16 cellular contexts compared by ENCODE assay signal in genomic region chr21:42858185-42858847, GRCh38. TPM values are rescaled to one million over a fixed set of nuclear protein-coding genes. Genes with fewer than 3 reads are reported as not detected.
DNase-seq lines count a peak whose midpoint lies in the region; ATAC-seq and TF ChIP-seq lines count a peak whose summit lies in the region.
"Had no signal": no experiment of that assay in that cellular context is flagged by ENCODE, and none has a peak within 500 bp of the region (broad histone marks: within the 10 kb centered on the region; RNA-seq: fewer than 3 reads in every experiment).

No MANE protein-coding gene starts in this region.

- H2BK12ac ChIP-seq in trophoblast cell (ENCODE audit: low read length) = no peak overlapping the region

- H3K9me3 Mint-ChIP-seq in MCF 10A (ENCODE audit: unreplicated experiment) = no peaks in the 10 kb centered on the region
- H3K9me3 Mint-ChIP-seq in endodermal cell = no peaks in the 10 kb centered on the region
- H3K9me3 Mint-ChIP-seq: CD8-positive, alpha-beta memory T cell had no signal

- H3K4me2 ChIP-seq in mammary epithelial cell (ENCODE audit: insufficient read depth, low read depth, low read length) (no peak overlapping the region), trophoblast cell (ENCODE audit: low read length) (no peak overlapping the region)

- H3K79me1 ChIP-seq in trophoblast cell (ENCODE audit: low read length) = no peaks in the 10 kb centered on the region

- H4K20me1 ChIP-seq in mammary epithelial cell (ENCODE audit: insufficient read depth, low read length) = no peaks in the 10 kb centered on the region

- in situ Hi-C loops in mammary epithelial cell (cut with MboI; ENCODE audit: low sequenced_read_pairs in 2 of 2) = no loop called here

- no peak overlapping the region for H3K4me3 ChIP-seq in mammary epithelial cell (replicated peaks in 1 of 3; ENCODE audit: insufficient read depth in 1 of 3, low read depth in 2 of 3, low read length in 3 of 3)
- H3K4me3 ChIP-seq in endodermal cell (ENCODE audit: low read length) = no peak overlapping the region
- no peak overlapping the region for H3K4me3 ChIP-seq in trophoblast cell (ENCODE audit: low read depth, low read length)
- H3K4me3 ChIP-seq: Peyer's patch had no signal

- dilution Hi-C loops in mammary epithelial cell (cut with HindIII; ENCODE audit: low sequenced_read_pairs) = loop anchor here (5.0 kb wide), 1 partner anchor 266 kb away; no protein-coding TSS in a partner anchor

- H2BK120ac ChIP-seq in trophoblast cell (ENCODE audit: insufficient read depth, low read length, poor library complexity) = no peak overlapping the region

- peak overlapping the region; percentile 59 for H3K27ac Mint-ChIP-seq in MCF 10A (ENCODE audit: low read depth, unreplicated experiment)
- peak overlapping the region; percentile 17 for H3K27ac Mint-ChIP-seq in endodermal cell
- H3K27ac Mint-ChIP-seq: B cell had no signal

- H3K79me2 ChIP-seq in mammary epithelial cell (ENCODE audit: insufficient read depth, low read length) (peaks cover 89% of the 10 kb centered on the region), trophoblast cell (ENCODE audit: control insufficient read depth, insufficient read depth, low read length, poor library complexity) (no peaks in the 10 kb centered on the region)

- H3K18ac ChIP-seq in trophoblast cell (ENCODE audit: low read length) = peak overlapping the region; percentile 15

- H3K9me3 ChIP-seq in mammary epithelial cell (replicated peaks; ENCODE audit: insufficient read depth, low read length) (no peaks in the 10 kb centered on the region), endodermal cell (ENCODE audit: control insufficient read depth, low read length) (no peaks in the 10 kb centered on the region), trophoblast cell (ENCODE audit: insufficient read depth, low read depth, low read length) (peaks cover 2% of the 10 kb centered on the region)
- H3K9me3 ChIP-seq: Peyer's patch had no signal

- no peak overlapping the region for H3K9ac ChIP-seq in mammary epithelial cell (ENCODE audit: insufficient read depth, low read length)
- H3K9ac ChIP-seq in endodermal cell (ENCODE audit: extremely low read depth, low read length, poor library complexity, severe bottlenecking) = no peak overlapping the region
- H3K9ac ChIP-seq in trophoblast cell (ENCODE audit: low read length) = no peak overlapping the region

- no peak overlapping the region for H4K8ac ChIP-seq in trophoblast cell (ENCODE audit: low read depth, low read length)

- H4K12ac ChIP-seq in trophoblast cell (ENCODE audit: low read depth, low read length) = no peak overlapping the region

- H3K27me3 Mint-ChIP-seq in MCF 10A (ENCODE audit: insufficient read depth, unreplicated experiment) = no peaks in the 10 kb centered on the region
- H3K27me3 Mint-ChIP-seq in endodermal cell (ENCODE audit: insufficient read depth) = no peaks in the 10 kb centered on the region
- H3K27me3 Mint-ChIP-seq: B cell; CD8-positive, alpha-beta memory T cell had no signal

- no peak overlapping the region for H2AK5ac ChIP-seq in trophoblast cell (ENCODE audit: low read length)

- POLR2A ChIA-PET in MCF 10A (lab: Yijun Ruan, JAX) = no interaction called here

- no peaks in the 10 kb centered on the region for H3K27me3 ChIP-seq in mammary epithelial cell (ENCODE audit: insufficient read depth, low read length)
- no peaks in the 10 kb centered on the region for H3K27me3 ChIP-seq in endodermal cell (ENCODE audit: control insufficient read depth, insufficient read depth, low read length, poor library complexity, severe bottlenecking)
- H3K27me3 ChIP-seq in trophoblast cell (ENCODE audit: insufficient read depth, low read length) = no peaks in the 10 kb centered on the region
- H3K27me3 ChIP-seq: Peyer's patch had no signal

- no peak for TF ChIP-seq CTCF in MCF 10A (IDR thresholded peaks at IDR 0.05; ENCODE audit: unreplicated experiment)
- TF ChIP-seq CTCF in mammary epithelial cell (conservative IDR thresholded peaks at IDR 0.05 in 1 of 2, IDR thresholded peaks at IDR 0.05 in 1 of 2; ENCODE audit: extremely low read depth in 1 of 2, insufficient read depth in 1 of 2, low read depth in 1 of 2, low read length in 2 of 2) = no peak
- no peak for TF ChIP-seq CTCF in endodermal cell (conservative IDR thresholded peaks at IDR 0.05)

- H3K23ac ChIP-seq in trophoblast cell (ENCODE audit: low read length) = no peak overlapping the region

- BruUV-seq in MCF 10A (replicated peaks; lab: Mats Ljungman, UMichigan) = TSS peak; percentile 17
- BruUV-seq in mammary epithelial cell (replicated peaks; lab: Mats Ljungman, UMichigan) = no TSS peak

- H3K4me1 Mint-ChIP-seq in MCF 10A (ENCODE audit: insufficient read depth, unreplicated experiment) (peaks cover 8% of the 10 kb centered on the region), endodermal cell (no peaks in the 10 kb centered on the region)
- H3K4me1 Mint-ChIP-seq: B cell had no signal

- H3K36me3 Mint-ChIP-seq in MCF 10A (ENCODE audit: insufficient read depth, unreplicated experiment) = peaks cover 83% of the 10 kb centered on the region
- peaks cover 75% of the 10 kb centered on the region for H3K36me3 Mint-ChIP-seq in endodermal cell (ENCODE audit: low read depth)

- H3K4me3 Mint-ChIP-seq in MCF 10A (ENCODE audit: unreplicated experiment) (no peak overlapping the region), endodermal cell (no peak overlapping the region)
- H3K4me3 Mint-ChIP-seq: B cell; CD8-positive, alpha-beta memory T cell had no signal

- 85% methylated on average over 13 of the region's 19 CpGs for WGBS in mammary epithelial cell (ENCODE audit: low coverage, missing lambda C conversion rate)
- 95 to 97% methylated on average over 17 to 19 of the region's 19 CpGs for WGBS in endodermal cell (ENCODE audit: insufficient coverage in 1 of 2, insufficient read length in 1 of 2), 2 experiments
- no CpG with 5 or more reads among the region's 19 CpGs for WGBS in trophoblast cell (ENCODE audit: extremely low coverage, insufficient coverage, insufficient read length)

- no peak overlapping the region for H3K14ac ChIP-seq in trophoblast cell (ENCODE audit: low read length)

- H3K4me1 ChIP-seq in mammary epithelial cell (ENCODE audit: insufficient read depth, low read length) (no peaks in the 10 kb centered on the region), endodermal cell (ENCODE audit: control insufficient read depth, insufficient read depth, low read length) (no peaks in the 10 kb centered on the region), trophoblast cell (ENCODE audit: control insufficient read depth in 1 of 2, insufficient read depth in 2 of 2, low read length in 2 of 2) (no peaks in the 10 kb centered on the region)
- H3K4me1 ChIP-seq: Peyer's patch had no signal

- no peak for ATAC-seq in GM21423 (IDR thresholded peaks at IDR 0.05; ENCODE audit: unreplicated experiment)

- CTCF ChIA-PET in MCF 10A (lab: Yijun Ruan, JAX) (no interaction called here), mammary epithelial cell (lab: Charles Lee; ENCODE audit: low non-redundant PET) (no interaction called here)

- H3K4ac ChIP-seq in trophoblast cell (ENCODE audit: low read depth, low read length) = no peak overlapping the region

- H2AFZ ChIP-seq in mammary epithelial cell (ENCODE audit: low read depth, low read length) (no peak overlapping the region), trophoblast cell (ENCODE audit: insufficient read depth, low read length, poor library complexity) (no peak overlapping the region)

- H2BK5ac ChIP-seq in trophoblast cell (ENCODE audit: low read depth, low read length, poor library complexity) = no peak overlapping the region

- DNase-seq in MCF 10A (ENCODE audit: unreplicated experiment) (no peak), mammary epithelial cell (no peak), LHCN-M2 (ENCODE audit: low read depth) (peak; percentile 9), endodermal cell (peak; percentile 29), trophoblast cell (no peak), NCI-H128 (lab: John Stamatoyannopoulos, UW; ENCODE audit: unreplicated experiment) (no peak)
- DNase-seq in activated CD4-positive, alpha-beta T cell treated with anti-CD3 and anti-CD28 coated beads for 4 hours = no peak
- DNase-seq: CD8-positive, alpha-beta memory T cell; DMS153; KBM-7; NCI-H1092; NCI-H1694 treated with DMSO at 0.1 percent for 48 hours; Peyer's patch; SHP77 treated with DMSO at 0.1 percent for 48 hours had no signal

- H3K27ac ChIP-seq in mammary epithelial cell (ENCODE audit: insufficient read depth, low read depth, low read length) (no peak overlapping the region), endodermal cell (ENCODE audit: low read depth, low read length) (peak overlapping the region; percentile 32), trophoblast cell (ENCODE audit: low read depth, low read length) (no peak overlapping the region)
- H3K27ac ChIP-seq: Peyer's patch had no signal

- peaks cover 30% of the 10 kb centered on the region for H3K36me3 ChIP-seq in mammary epithelial cell (ENCODE audit: insufficient read depth, low read length)
- peaks cover 75% of the 10 kb centered on the region for H3K36me3 ChIP-seq in endodermal cell (ENCODE audit: control insufficient read depth, insufficient read depth, low read length)
- peaks cover 85% of the 10 kb centered on the region in 2 experiments for H3K36me3 ChIP-seq in trophoblast cell (ENCODE audit: control insufficient read depth in 1 of 2, insufficient read depth in 2 of 2, low read length in 2 of 2)

- intact Hi-C loops in MCF 10A (cut with micrococcal nuclease) = no loop called here
- intact Hi-C loops in mammary epithelial cell (cut with micrococcal nuclease) = no loop called here

- no peak overlapping the region for H4K91ac ChIP-seq in trophoblast cell (ENCODE audit: low read depth, low read length)

RNA-seq across cellular contexts. Expression of gene WDR4, which starts 21.0 kb away (rescaled TPM):
- 20.7 and 34.4 TPM in 2 replicates for total RNA-seq in MCF 10A (2022)
- total RNA-seq in mammary epithelial cell = 10 to 100 TPM; 11.2 to 38.8 TPM
- polyA plus RNA-seq in mammary epithelial cell = 21.7 TPM
- polyA minus RNA-seq in mammary epithelial cell = 28.4 TPM
- 16.9 and 19.6 TPM in 2 replicates for total RNA-seq in LHCN-M2 (2014; rRNA removed)
- polyA plus RNA-seq in LHCN-M2 (2012) = 14.4 TPM
- total RNA-seq in endodermal cell = 10 to 100 TPM; 26.7 to 33.5 TPM
- 9.5 TPM for polyA plus RNA-seq in endodermal cell (2013, experiment 1 of 2)
- 9.6 TPM for polyA plus RNA-seq in endodermal cell (2013, experiment 2 of 2)
- 9.7 and 10.0 TPM in 2 replicates for polyA plus RNA-seq in trophoblast cell (2013)

RNA-seq across cellular contexts. Expression of gene NDUFV3, which starts 34.8 kb away (rescaled TPM):
- total RNA-seq in MCF 10A (2022) = 70.0 and 79.7 TPM in 2 replicates
- total RNA-seq in mammary epithelial cell = 10 to 100 TPM; 36.3 to 50.3 TPM
- 47.8 TPM for polyA plus RNA-seq in mammary epithelial cell
- 36.4 TPM for polyA minus RNA-seq in mammary epithelial cell
- total RNA-seq in LHCN-M2 (2014; rRNA removed) = 62.0 and 63.3 TPM in 2 replicates
- polyA plus RNA-seq in LHCN-M2 (2012) = 37.0 TPM
- 10 to 100 TPM; 25.8 to 27.2 TPM for total RNA-seq in endodermal cell
- 23.5 TPM for polyA plus RNA-seq in endodermal cell (2013, experiment 1 of 2)
- polyA plus RNA-seq in endodermal cell (2013, experiment 2 of 2) = 24.3 TPM
- polyA plus RNA-seq in trophoblast cell (2013) = 27.2 and 27.8 TPM in 2 replicates

Comparison
In these comparisons a context has a peak if more than half of its experiments do, and no peak if none do; other contexts are left out.
1. DNase-seq: peak in LHCN-M2 (single experiment) and endodermal cell (single experiment); none in MCF 10A (single experiment), mammary epithelial cell (single experiment), trophoblast cell (0 of 2), NCI-H128 (single experiment) and activated CD4-positive, alpha-beta T cell treated with anti-CD3 and anti-CD28 coated beads for 4 hours (0 of 2).